In the genomic region with DNA sequence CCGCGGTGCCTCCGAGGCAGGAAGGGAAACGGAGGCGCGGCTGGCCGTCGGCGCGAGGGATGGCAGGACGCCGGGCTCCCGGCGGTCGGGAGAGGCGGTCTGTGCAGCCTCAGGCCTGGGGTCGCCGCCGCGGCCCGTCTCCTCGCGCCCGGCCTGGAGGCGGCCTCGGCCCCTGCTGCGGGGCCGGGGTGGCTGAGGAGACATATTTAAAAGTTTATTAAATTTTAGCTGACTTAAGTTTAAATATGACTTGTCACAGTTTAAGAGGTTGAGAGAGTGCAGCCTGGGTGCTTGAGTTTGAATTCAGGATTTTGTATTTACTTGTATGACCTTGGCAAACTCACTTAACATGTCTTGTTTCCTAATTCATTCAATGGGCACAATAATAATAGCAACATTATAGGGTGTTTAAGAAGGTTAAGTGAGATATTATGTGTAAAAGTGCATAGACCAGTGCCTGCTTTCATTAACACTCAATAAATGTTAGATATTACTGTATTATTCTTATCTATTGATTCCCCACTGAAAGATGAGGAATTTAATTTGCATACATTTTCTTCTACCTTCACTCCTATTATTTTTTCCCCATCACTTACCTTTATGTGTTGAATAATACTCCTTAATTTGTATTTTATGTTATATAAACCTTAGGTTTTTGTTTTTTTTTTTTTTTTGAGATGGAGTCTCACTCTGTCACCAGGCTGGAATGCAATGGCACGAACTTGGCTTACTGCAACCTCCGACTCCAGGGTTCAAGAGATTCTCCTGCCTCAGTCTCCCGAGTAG, we compare ENCODE assay signal across 7 cellular contexts. TPM values are rescaled to one million over a fixed set of nuclear protein-coding genes. Genes with fewer than 3 reads are reported as not detected.
DNase-seq lines count a peak whose midpoint lies in the region; ATAC-seq and TF ChIP-seq lines count a peak whose summit lies in the region.

No MANE protein-coding gene starts in this region.

- intact Hi-C loops in activated B cell treated with CpG ODN at 0.5 μM for 24 hours (cut with micrococcal nuclease) = loop anchor here (1.0 to 5.0 kb wide), 4 partner anchors 28 to 1520 kb away; partner anchors contain the start of genes DNAJB6, ESYT2 and NCAPG2
- intact Hi-C loops in stomach (cut with DNase I; ENCODE audit: low total_unique reads) = no loop called here

- peaks cover 4% of the 10 kb centered on the region for H3K36me3 Mint-ChIP-seq in activated B cell treated with CpG ODN at 0.5 μM for 24 hours (ENCODE audit: low read depth)

- ATAC-seq in GM19023 (IDR thresholded peaks at IDR 0.05; ENCODE audit: unreplicated experiment) = peak; percentile 34
- peak; percentile 23 for ATAC-seq in HG02970 (IDR thresholded peaks at IDR 0.05; ENCODE audit: low FRiP score, unreplicated experiment)
- ATAC-seq in activated B cell treated with CpG ODN at 0.5 μM for 24 hours (ENCODE audit: low read depth) = peak; percentile 9
- no peak for ATAC-seq in HG03108 (IDR thresholded peaks at IDR 0.05; ENCODE audit: unreplicated experiment)

- H3K9me3 ChIP-seq in hepatocyte (ENCODE audit: low read depth) (no peaks in the 10 kb centered on the region), stomach (no peaks in the 10 kb centered on the region)

- H3K4me1 ChIP-seq in hepatocyte (ENCODE audit: insufficient read depth) = peaks cover 13% of the 10 kb centered on the region
- H3K4me1 ChIP-seq in stomach = peaks cover 11 to 36% (median 20%) of the 10 kb centered on the region in 4 donors

- no peak overlapping the region for H3K27ac Mint-ChIP-seq in activated B cell treated with CpG ODN at 0.5 μM for 24 hours

- WGBS in hepatocyte (ENCODE audit: low lambda C conversion rate, missing lambda C conversion rate) = 9% methylated on average over 29 of the region's 31 CpGs
- WGBS in stomach, 5 donors = 5 to 8% (median 6%) methylated on average over 23 to 31 of the region's 31 CpGs

- no peaks in the 10 kb centered on the region for H3K9me3 Mint-ChIP-seq in activated B cell treated with CpG ODN at 0.5 μM for 24 hours

- TF ChIP-seq EP300 in stomach (IDR thresholded peaks at IDR 0.05) = no peak

- no peak for TF ChIP-seq CTCF in activated B cell treated with CpG ODN at 0.5 μM for 24 hours (IDR thresholded peaks at IDR 0.05)
- TF ChIP-seq CTCF in hepatocyte (IDR thresholded peaks at IDR 0.05; ENCODE audit: poor library complexity) = no peak
- no peak for TF ChIP-seq CTCF in stomach (IDR thresholded peaks at IDR 0.05)
- TF ChIP-seq CTCF in GM13977 (IDR thresholded peaks at IDR 0.05; ENCODE audit: extremely low read depth, insufficient read depth, missing control alignments) = no peak

- H4K20me1 ChIP-seq in hepatocyte (ENCODE audit: insufficient read depth, poor library complexity, severe bottlenecking) = no peaks in the 10 kb centered on the region

- H3K4me1 Mint-ChIP-seq in activated B cell treated with CpG ODN at 0.5 μM for 24 hours = peaks cover 12% of the 10 kb centered on the region

- POLR2A ChIA-PET in activated B cell treated with CpG ODN at 0.5 μM for 24 hours (lab: Charles Lee) = interaction anchor here (0.6 to 2.2 kb wide), 3 partner anchors 27 to 152 kb away, joined by 6 to 18 read pairs (median 6); partner anchors contain the start of genes ESYT2 and NCAPG2

- TF ChIP-seq POLR2A in stomach (IDR thresholded peaks at IDR 0.05) = no peak

- H3K27me3 ChIP-seq in hepatocyte (no peaks in the 10 kb centered on the region), stomach (no peaks in the 10 kb centered on the region)

- H3K79me2 ChIP-seq in hepatocyte = peaks cover 35% of the 10 kb centered on the region

- peak overlapping the region; percentile 70 for H3K4me3 ChIP-seq in hepatocyte
- H3K4me3 ChIP-seq in stomach = peak overlapping the region; percentile 87 to 96 (median 91)

- H3K9me2 ChIP-seq in hepatocyte (replicated peaks; ENCODE audit: insufficient read depth) = no peaks in the 10 kb centered on the region

- H3K27me3 Mint-ChIP-seq in activated B cell treated with CpG ODN at 0.5 μM for 24 hours = no peaks in the 10 kb centered on the region

- in situ Hi-C loops in GM13977 (cut with MboI; ENCODE audit: low pct_unique_long_range_greater_than_20kb, low sequenced_read_pairs, unreplicated experiment) = no loop called here

- H3K4me3 Mint-ChIP-seq in activated B cell treated with CpG ODN at 0.5 μM for 24 hours = peak overlapping the region; percentile 98

- DNase-seq in activated B cell treated with CpG ODN at 0.5 μM for 24 hours = no peak
- DNase-seq in hepatocyte (ENCODE audit: low spot score) = no peak
- no peak for DNase-seq in stomach
- DNase-seq in GM13977 (ENCODE audit: low spot score) = no peak

- H3K4me2 ChIP-seq in hepatocyte = peak overlapping the region; percentile 84

- peak overlapping the region; percentile 50 for H2AFZ ChIP-seq in hepatocyte

- CTCF ChIA-PET in activated B cell treated with CpG ODN at 0.5 μM for 24 hours (lab: Charles Lee) = no interaction called here

- H3K36me3 ChIP-seq in hepatocyte (replicated peaks; ENCODE audit: insufficient read depth, low read depth) = no peaks in the 10 kb centered on the region
- no peaks in the 10 kb centered on the region for H3K36me3 ChIP-seq in stomach

- H3K27ac ChIP-seq in hepatocyte = peak overlapping the region; percentile 74
- peak overlapping the region; percentile 79 to 92 (median 82) for H3K27ac ChIP-seq in stomach

RNA-seq across cellular contexts. Expression of gene DYNC2I1, which starts 0.7 kb away (rescaled TPM):
- total RNA-seq in activated B cell treated with CpG ODN at 0.5 μM for 24 hours (10.7 and 15.2 TPM in 2 replicates), hepatocyte (8.0 and 11.2 TPM in 2 replicates), stomach (10 to 100 TPM; 12.3 to 33.5 (median 22.0) TPM)
- polyA plus RNA-seq in hepatocyte (31.9 and 54.0 TPM in 2 replicates), stomach (1 to 10 TPM; 8.1 to 9.5 (median 8.2) TPM)

RNA-seq across cellular contexts. Expression of gene ESYT2, which starts 27.8 kb away (rescaled TPM):
- total RNA-seq in activated B cell treated with CpG ODN at 0.5 μM for 24 hours (20.3 and 21.3 TPM in 2 replicates), hepatocyte (59.6 and 61.2 TPM in 2 replicates), stomach (100 to 1,000 TPM in 2 of 5 donors, 10 to 100 TPM in 3; 21.6 to 137 (median 62.6) TPM)
- polyA plus RNA-seq in hepatocyte (29.4 and 33.4 TPM in 2 replicates), stomach (10 to 100 TPM in 1 of 3 donors, 1 to 10 TPM in 2; 7.6 to 22.2 (median 7.8) TPM)
